In the genomic region with DNA sequence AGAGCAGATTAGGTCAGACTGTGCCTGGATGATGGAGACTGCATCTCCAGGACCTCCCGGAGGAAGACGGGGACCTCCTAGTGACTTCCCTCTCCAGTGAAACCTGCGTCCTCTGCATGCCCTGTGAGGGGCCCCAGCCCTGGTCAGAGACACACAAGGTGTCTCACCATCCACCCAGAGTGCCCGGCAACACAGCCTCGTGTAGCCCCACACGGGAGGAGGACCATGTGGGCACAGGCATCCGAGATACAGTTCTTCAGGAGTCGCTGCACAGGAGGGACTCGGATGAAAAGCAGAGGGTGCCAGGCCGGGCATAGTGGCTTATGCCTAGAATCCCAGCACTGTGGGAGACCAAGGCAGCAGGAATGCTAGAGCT, we compare ENCODE assay signal across 25 cellular contexts.
DNase-seq lines count a peak whose midpoint lies in the region; ATAC-seq and TF ChIP-seq lines count a peak whose summit lies in the region.
"Had no signal": no experiment of that assay in that cellular context is flagged by ENCODE, and none has a peak within 500 bp of the region (broad histone marks: within the 10 kb centered on the region; RNA-seq: fewer than 3 reads in every experiment).

No MANE protein-coding gene starts in this region.

- H3K36me3 ChIP-seq in left ventricle myocardium inferior: peaks cover 8% of the 10 kb centered on the region
- peaks cover 3% of the 10 kb centered on the region for H3K36me3 ChIP-seq in osteoblast (ENCODE audit: insufficient read depth, low read length)
- H3K36me3 ChIP-seq: HAP-1 had no signal

- TF ChIP-seq CTCF in left ventricle myocardium inferior (IDR thresholded peaks at IDR 0.05; ENCODE audit: borderline replicate concordance) (no peak), osteoblast (IDR thresholded peaks at IDR 0.05; ENCODE audit: extremely low read depth, low read depth, low read length) (no peak)

- no peaks in the 10 kb centered on the region for H3K79me2 ChIP-seq in osteoblast (ENCODE audit: insufficient read depth, low read length)

- DNase-seq in left ventricle myocardium superior (peak; percentile 8), left ventricle myocardium inferior (no peak), islet precursor cell (peak; percentile 40), osteoblast (ENCODE audit: insufficient read length, low spot score, missing footprints) (peak; percentile 5), cerebellar nuclear complex (lab: John Stamatoyannopoulos, UW) (no peak), NCI-H526 treated with DMSO at 0.1 percent for 48 hours (lab: John Stamatoyannopoulos, UW) (no peak)
- DNase-seq: AML-193; HFFc6; KBM-7; NCI-H1105 treated with DMSO at 0.1 percent for 48 hours; NCI-H146; NCI-H1930; NCI-H2107; NCI-H446; NCI-H524 treated with DMSO at 0.1 percent for 48 hours; NCI-H82; NK-92 treated with Interleukin-12 subunit alpha and Interleukin-12 subunit beta, amount 100 ng/mL, for 24 hours; PC-3 had no signal

- no peak for ATAC-seq in left ventricle myocardium superior
- ATAC-seq in GM21529 (IDR thresholded peaks at IDR 0.05; ENCODE audit: unreplicated experiment): no peak
- ATAC-seq: GM23338, PC-3, Right ventricle myocardium inferior had no signal

- no peak overlapping the region for H2AFZ ChIP-seq in osteoblast (ENCODE audit: low read length)
- H2AFZ ChIP-seq: GM23338 had no signal

- H3K9me3 ChIP-seq in left ventricle myocardium inferior (replicated peaks) (no peaks in the 10 kb centered on the region), osteoblast (ENCODE audit: low read depth, low read length) (no peaks in the 10 kb centered on the region)
- H3K9me3 ChIP-seq: A549; BLaER1 treated with 17β-estradiol and CSF1 and Interleukin-3, amounts not matched to agents 10 nM and 100 nM; HAP-1; SJSA1 had no signal

- no peak overlapping the region for H3K27ac ChIP-seq in left ventricle myocardium inferior (replicated peaks)
- H3K27ac ChIP-seq in osteoblast (ENCODE audit: low read depth, low read length): no peak overlapping the region
- H3K27ac ChIP-seq: A549; BLaER1 treated with 17β-estradiol and CSF1 and Interleukin-3, amounts not matched to agents 10 nM and 100 nM; SJSA1 had no signal

- intact Hi-C loops in left ventricle myocardium superior (cut with micrococcal nuclease) (no loop called here), left ventricle myocardium inferior (cut with micrococcal nuclease) (no loop called here)

- no peaks in the 10 kb centered on the region for H3K27me3 ChIP-seq in left ventricle myocardium inferior (ENCODE audit: low read depth)
- no peaks in the 10 kb centered on the region for H3K27me3 ChIP-seq in osteoblast (ENCODE audit: insufficient read depth, low read length)
- H3K27me3 ChIP-seq: BLaER1 treated with 17β-estradiol and CSF1 and Interleukin-3, amounts not matched to agents 10 nM and 100 nM; SJSA1 had no signal

- no peaks in the 10 kb centered on the region for H4K20me1 ChIP-seq in osteoblast (ENCODE audit: insufficient read depth, low read length)

- no peak overlapping the region for H3K4me2 ChIP-seq in osteoblast (ENCODE audit: insufficient read depth, low read length)
- H3K4me2 ChIP-seq: A549; BLaER1 treated with 17β-estradiol and CSF1 and Interleukin-3, amounts not matched to agents 10 nM and 100 nM; GM23338 had no signal

- H3K4me1 ChIP-seq in left ventricle myocardium inferior: no peaks in the 10 kb centered on the region
- H3K4me1 ChIP-seq in osteoblast (ENCODE audit: insufficient read depth, low read length): no peaks in the 10 kb centered on the region
- H3K4me1 ChIP-seq: A549; BLaER1 treated with 17β-estradiol and CSF1 and Interleukin-3, amounts not matched to agents 10 nM and 100 nM; HAP-1; SJSA1 had no signal

- H3K4me3 ChIP-seq in left ventricle myocardium inferior (no peak overlapping the region), osteoblast (ENCODE audit: insufficient read depth, low read length) (no peak overlapping the region)
- H3K4me3 ChIP-seq: A549; BLaER1 treated with 17β-estradiol and CSF1 and Interleukin-3, amounts not matched to agents 10 nM and 100 nM; GM23338; HAP-1; SJSA1 had no signal

Comparison
In these comparisons a context has a peak if more than half of its experiments do, and no peak if none do; other contexts are left out.
1. DNase-seq: peak in left ventricle myocardium superior (single experiment), islet precursor cell (single experiment) and osteoblast (single experiment); none in left ventricle myocardium inferior (single experiment), cerebellar nuclear complex (0 of 2) and NCI-H526 treated with DMSO at 0.1 percent for 48 hours (single experiment).